21 cellular contexts compared by ENCODE assay signal in the genomic region with DNA sequence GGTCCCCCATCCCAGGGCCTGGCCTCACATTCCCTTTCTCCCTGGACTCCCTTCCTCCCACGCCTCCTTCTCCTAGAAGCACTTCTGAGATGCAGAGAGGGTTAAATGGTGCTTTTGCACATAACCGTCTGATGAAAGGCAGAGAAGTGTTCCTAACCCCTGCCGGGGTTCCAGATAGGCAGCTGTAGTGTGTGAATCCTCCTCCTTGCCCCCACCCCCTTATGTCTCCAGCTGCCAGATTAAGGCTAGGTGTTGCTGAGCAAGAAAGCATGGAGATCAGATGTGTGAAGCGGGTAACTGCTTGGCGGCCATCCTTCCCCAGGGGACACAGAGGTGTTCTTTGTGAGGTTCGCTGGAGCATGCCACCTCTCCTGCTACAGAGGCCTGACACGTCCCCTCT.
DNase-seq lines count a peak whose midpoint lies in the region; ATAC-seq, FAIRE-seq and TF ChIP-seq lines count a peak whose summit lies in the region.
"Had no signal": no experiment of that assay in that cellular context is flagged by ENCODE, and none has a peak within 500 bp of the region (broad histone marks: within the 10 kb centered on the region; RNA-seq: fewer than 3 reads in every experiment).

No MANE protein-coding gene starts in this region.

- peaks cover 46% of the 10 kb centered on the region for H3K27me3 Mint-ChIP-seq in activated T-cell treated with anti-CD3 and anti-CD28 coated beads, Interleukin-2, amount 50 U/mL, for 72 hours (ENCODE audit: low read depth)

- DNase-seq in AG04450 (ENCODE audit: low read depth, low spot score), result no peak
- DNase-seq in NCI-H2171 treated with DMSO at 0.1 percent for 48 hours (lab: John Stamatoyannopoulos, UW), result peak; percentile 64
- DNase-seq in keratinocyte (ENCODE audit: low read depth, low spot score), result no peak
- DNase-seq in activated T-cell treated with anti-CD3 and anti-CD28 coated beads, Interleukin-2, amount 50 U/mL, for 72 hours, result no peak
- no peak for DNase-seq in NOMO-1 (lab: John Stamatoyannopoulos, UW; ENCODE audit: unreplicated experiment in 2 of 2)
- no peak for DNase-seq in HepG2 (ENCODE audit: low spot score)
- DNase-seq: activated CD4-positive, alpha-beta T cell treated with anti-CD3 and anti-CD28 coated beads, Interleukin-2, amount 50 U/mL, for 4 hours; activated gamma-delta T cell treated with Interleukin-2 at 50 U/mL for 16 hours; adrenal gland; CD8-positive, alpha-beta T cell; dermis blood vessel endothelial cell; left cardiac atrium; NCI-H2029; NCI-H510A; retina; stimulated activated CD4-positive, alpha-beta T cell treated with anti-CD3 and anti-CD28 coated beads, Interleukin-12 subunit alpha, Interleukin-12 subunit beta, amount 100 ng/mL, for 4 hours had no signal

- H2AFZ ChIP-seq in keratinocyte (ENCODE audit: control insufficient read depth, low read length), result no peak overlapping the region
- H2AFZ ChIP-seq in HepG2 (ENCODE audit: low read length), result no peak overlapping the region

- no peaks in the 10 kb centered on the region for H3K9me3 Mint-ChIP-seq in activated T-cell treated with anti-CD3 and anti-CD28 coated beads, Interleukin-2, amount 50 U/mL, for 72 hours
- H3K9me3 Mint-ChIP-seq: CD8-positive, alpha-beta T cell; WTC11 had no signal

- POLR2A ChIA-PET in AG04450 (lab: Yijun Ruan, JAX), result interaction anchor here (0.6 kb wide), 1 partner anchor 31 kb away, joined by 3 read pairs; no protein-coding TSS in a partner anchor
- POLR2A ChIA-PET in HepG2 (lab: Yijun Ruan, JAX), result no interaction called here

- H3K9ac ChIP-seq in keratinocyte (ENCODE audit: control insufficient read depth, extremely low read depth, insufficient read depth, low read length), result no peak overlapping the region
- H3K9ac ChIP-seq in rectal smooth muscle tissue (ENCODE audit: low read length), result no peak overlapping the region
- no peak overlapping the region for H3K9ac ChIP-seq in HepG2 (ENCODE audit: insufficient read depth, low read depth, low read length)
- H3K9ac ChIP-seq: KMS-11 had no signal

- BruUV-seq in HepG2 (replicated peaks; lab: Mats Ljungman, UMichigan), result no TSS peak

- 58% methylated on average over 7 of the region's 7 CpGs for WGBS in HepG2 (ENCODE audit: low lambda C conversion rate)

- no peaks in the 10 kb centered on the region for H4K20me1 ChIP-seq in keratinocyte (ENCODE audit: control insufficient read depth, extremely low read depth, insufficient read depth, low read length)
- no peaks in the 10 kb centered on the region for H4K20me1 ChIP-seq in HepG2 (ENCODE audit: insufficient read depth, low read length)

- H3K36me3 Mint-ChIP-seq in activated T-cell treated with anti-CD3 and anti-CD28 coated beads, Interleukin-2, amount 50 U/mL, for 72 hours (ENCODE audit: insufficient read depth in 2 of 2), result no peaks in the 10 kb centered on the region
- H3K36me3 Mint-ChIP-seq: CD8-positive, alpha-beta T cell; WTC11 had no signal

- H3K9me3 ChIP-seq in AG04450 (ENCODE audit: control insufficient read depth, insufficient read depth, low read length) (no peaks in the 10 kb centered on the region), keratinocyte (ENCODE audit: control insufficient read depth, low read depth, low read length) (peaks cover 2% of the 10 kb centered on the region), HepG2 (ENCODE audit: low read length) (no peaks in the 10 kb centered on the region)
- H3K9me3 ChIP-seq: adrenal gland had no signal

- TF ChIP-seq CTCF in AG04450 (IDR thresholded peaks at IDR 0.05; ENCODE audit: low read depth, low read length) (no peak), keratinocyte (optimal IDR thresholded peaks at IDR 0.05 in 1 of 3, IDR thresholded peaks at IDR 0.05 in 1 of 3, conservative IDR thresholded peaks at IDR 0.05 in 1 of 3; ENCODE audit: extremely low read depth in 1 of 3, insufficient read depth in 2 of 3, low read length in 3 of 3) (no peak), HepG2 (CRISPR knock-in tag; IDR thresholded peaks at IDR 0.05) (no peak)

- TF ChIP-seq RAD21 in HepG2 (CRISPR knock-in tag; IDR thresholded peaks at IDR 0.05), result no peak

- H3K4me3 Mint-ChIP-seq in activated T-cell treated with anti-CD3 and anti-CD28 coated beads, Interleukin-2, amount 50 U/mL, for 72 hours, result no peak overlapping the region
- H3K4me3 Mint-ChIP-seq: CD8-positive, alpha-beta T cell; WTC11 had no signal

- dilution Hi-C loops in keratinocyte (cut with MboI; ENCODE audit: extremely low pct_ligation_motif_present, low sequenced_read_pairs), result no loop called here

- TF ChIP-seq POLR2A in HepG2 (IDR thresholded peaks at IDR 0.05; ENCODE audit: insufficient read depth in 1 of 2, low read depth in 2 of 2, low read length in 2 of 2), result no peak

- TF ChIP-seq EP300 in HepG2 (IDR thresholded peaks at IDR 0.05; ENCODE audit: low read depth in 2 of 2, low read length in 2 of 2) (no peak), HepG2 (CRISPR knock-in tag; IDR thresholded peaks at IDR 0.05; ENCODE audit: borderline replicate concordance) (no peak)

- intact Hi-C loops in HepG2 (cut with micrococcal nuclease; ENCODE audit: unreplicated experiment), result no loop called here

- no peak overlapping the region for H3K27ac Mint-ChIP-seq in activated T-cell treated with anti-CD3 and anti-CD28 coated beads, Interleukin-2, amount 50 U/mL, for 72 hours
- H3K27ac Mint-ChIP-seq: CD8-positive, alpha-beta T cell; WTC11 had no signal

- in situ Hi-C loops in HepG2 (cut with HindIII; ENCODE audit: extremely low pct_ligation_motif_present, low pct_unique_long_range_greater_than_20kb), result loop anchor here (5.0 kb wide), 1 partner anchor 157 kb away; no protein-coding TSS in a partner anchor

- peaks cover 60% of the 10 kb centered on the region for H3K4me1 ChIP-seq in keratinocyte (ENCODE audit: control insufficient read depth, extremely low read depth, insufficient read depth, low read length)
- peaks cover 83% of the 10 kb centered on the region for H3K4me1 ChIP-seq in rectal smooth muscle tissue (ENCODE audit: control insufficient read depth, insufficient read depth, low read length)
- no peaks in the 10 kb centered on the region for H3K4me1 ChIP-seq in HepG2 (ENCODE audit: insufficient read depth, low read length)
- H3K4me1 ChIP-seq: adrenal gland had no signal

- H3K27ac ChIP-seq in AG04450 (ENCODE audit: low read depth, low read length) (peak overlapping the region; percentile 91), keratinocyte (ENCODE audit: control insufficient read depth, insufficient read depth, low read length) (peak overlapping the region; percentile 79), rectal smooth muscle tissue (ENCODE audit: low read depth, low read length) (peak overlapping the region; percentile 95), HepG2 (ENCODE audit: extremely low read length, insufficient read depth, low read length) (no peak overlapping the region)
- H3K27ac ChIP-seq: adrenal gland, KMS-11 had no signal

- H3K9me1 ChIP-seq in keratinocyte (ENCODE audit: control insufficient read depth, extremely low read depth, insufficient read depth, low read length), result no peaks in the 10 kb centered on the region

- H3K4me2 ChIP-seq in keratinocyte (ENCODE audit: control insufficient read depth, extremely low read depth, insufficient read depth, low read depth, low read length) (peak overlapping the region; percentile 40), HepG2 (ENCODE audit: low read depth, low read length) (no peak overlapping the region)
- H3K4me2 ChIP-seq: KMS-11 had no signal

- H3K36me3 ChIP-seq in keratinocyte (ENCODE audit: control insufficient read depth in 2 of 2, extremely low read depth in 1 of 2, insufficient read depth in 2 of 2, low read length in 2 of 2) (peaks cover 4 to 18% of the 10 kb centered on the region in 2 experiments), rectal smooth muscle tissue (ENCODE audit: control insufficient read depth, insufficient read depth, low read length) (peaks cover 4% of the 10 kb centered on the region), HepG2 (replicated peaks in 1 of 2; ENCODE audit: control insufficient read depth in 1 of 2, insufficient read depth in 2 of 2, low read length in 2 of 2) (no peaks in the 10 kb centered on the region)

- H3K4me3 ChIP-seq in AG04450 (ENCODE audit: low read depth, low read length) (no peak overlapping the region), keratinocyte (ENCODE audit: control insufficient read depth in 2 of 3, extremely low read depth in 1 of 3, insufficient read depth in 2 of 3, low read depth in 1 of 3, low read length in 3 of 3) (no peak overlapping the region), rectal smooth muscle tissue (ENCODE audit: low read length) (no peak overlapping the region), HepG2 (replicated peaks in 1 of 3; ENCODE audit: insufficient read depth in 1 of 3, low read depth in 2 of 3, low read length in 3 of 3) (no peak overlapping the region)
- H3K4me3 ChIP-seq: adrenal gland had no signal

- no peak for ATAC-seq in HG03280 (IDR thresholded peaks at IDR 0.05; ENCODE audit: unreplicated experiment)
- ATAC-seq in activated T-cell treated with anti-CD3 and anti-CD28 coated beads, Interleukin-2, amount 50 U/mL, for 72 hours (replicated peaks in 1 of 2), result no peak
- ATAC-seq in HepG2, result no peak
- ATAC-seq: CD8-positive, alpha-beta T cell; WTC11 had no signal

- CTCF ChIA-PET in AG04450 (lab: Charles Lee) (no interaction called here), HepG2 (lab: Yijun Ruan, JAX; ENCODE audit: low intra/inter-chr PET ratio, low total read pairs) (no interaction called here)

- peaks cover 19% of the 10 kb centered on the region for H3K4me1 Mint-ChIP-seq in activated T-cell treated with anti-CD3 and anti-CD28 coated beads, Interleukin-2, amount 50 U/mL, for 72 hours (ENCODE audit: low read depth)

- H3K79me2 ChIP-seq in keratinocyte (ENCODE audit: control insufficient read depth, insufficient read depth, low read length), result no peaks in the 10 kb centered on the region
- no peaks in the 10 kb centered on the region for H3K79me2 ChIP-seq in HepG2 (ENCODE audit: insufficient read depth, low read length)

- H3K27me3 ChIP-seq in AG04450 (ENCODE audit: control insufficient read depth, insufficient read depth, low read length), result no peaks in the 10 kb centered on the region
- H3K27me3 ChIP-seq in keratinocyte (ENCODE audit: control insufficient read depth, extremely low read depth, insufficient read depth, low read length), result no peaks in the 10 kb centered on the region
- no peaks in the 10 kb centered on the region for H3K27me3 ChIP-seq in rectal smooth muscle tissue (ENCODE audit: control insufficient read depth, insufficient read depth, low read length)
- H3K27me3 ChIP-seq in HepG2 (ENCODE audit: control insufficient read depth in 1 of 2, insufficient read depth in 2 of 2, low read length in 2 of 2), result no peaks in the 10 kb centered on the region; a peak in 2 of 5 replicates
- H3K27me3 ChIP-seq: adrenal gland had no signal

- FAIRE-seq in keratinocyte (lab: Jason Lieb, UNC) (no peak), HepG2 (lab: Jason Lieb, UNC) (no peak)
- FAIRE-seq: H1 had no signal

TF ChIP-seq in HepG2, 621 proteins besides CTCF, POLR2A, EP300 and RAD21 (continues in another document):
- TF ChIP-seq ELF4 (CRISPR knock-in tag; IDR thresholded peaks at IDR 0.05; ENCODE audit: borderline replicate concordance), result no peak
- TF ChIP-seq ZNF441 (CRISPR knock-in tag; IDR thresholded peaks at IDR 0.05; ENCODE audit: borderline replicate concordance), result no peak
- TF ChIP-seq ATF1 (CRISPR knock-in tag; IDR thresholded peaks at IDR 0.05), result no peak
- TF ChIP-seq NBN (conservative IDR thresholded peaks at IDR 0.05), result no peak
- no peak for TF ChIP-seq GFI1 (CRISPR knock-in tag; IDR thresholded peaks at IDR 0.05; ENCODE audit: borderline replicate concordance)
